Comparison of ENCODE assay signal across 1 cellular context in genomic region chr9:112072721-112073553, GRCh38.
TF ChIP-seq lines count a peak whose summit lies in the region.

No MANE protein-coding gene starts in this region.

TF ChIP-seq in K562, 482 proteins besides CTCF, POLR2A, EP300 and RAD21 (continued from another document and continues in another):
- TF ChIP-seq MITF (IDR thresholded peaks at IDR 0.05): no peak
- no peak for TF ChIP-seq MAX (CRISPR knock-in tag; IDR thresholded peaks at IDR 0.05)
- TF ChIP-seq ETV5 (CRISPR knock-in tag; IDR thresholded peaks at IDR 0.05; ENCODE audit: low read depth): no peak
- peak in 1 of 2 experiments; percentile 31; a peak in 1 of 4 replicates for TF ChIP-seq TEAD1 (CRISPR knock-in tag; IDR thresholded peaks at IDR 0.05)
- TF ChIP-seq CEBPB (tag; IDR thresholded peaks at IDR 0.05): peak; percentile 78
- TF ChIP-seq PPARD (CRISPR knock-in tag; IDR thresholded peaks at IDR 0.05): no peak
- no peak for TF ChIP-seq CREBBP (IDR thresholded peaks at IDR 0.05; ENCODE audit: low read depth, low read length)
- peak; percentile 67 for TF ChIP-seq FOSL1 (tag; conservative IDR thresholded peaks at IDR 0.05)
- TF ChIP-seq NFXL1 (CRISPR knock-in tag; IDR thresholded peaks at IDR 0.05): no peak
- TF ChIP-seq SNRNP70 (optimal IDR thresholded peaks at IDR 0.05; ENCODE audit: low read depth, low read length): no peak
- no peak for TF ChIP-seq LARP7 (IDR thresholded peaks at IDR 0.05)
- peak; percentile 56; the same call in 1 of the 2 replicates for TF ChIP-seq ADNP (tag; IDR thresholded peaks at IDR 0.05)
- peak; percentile 81; the same call in 1 of the 2 replicates for TF ChIP-seq TEAD4 (IDR thresholded peaks at IDR 0.05; ENCODE audit: low read length)
- no peak for TF ChIP-seq TEAD4 (CRISPR knock-in tag; IDR thresholded peaks at IDR 0.05; ENCODE audit: borderline replicate concordance)
- no peak for TF ChIP-seq EHMT2 (IDR thresholded peaks at IDR 0.05)
- TF ChIP-seq PYGO2 (tag; IDR thresholded peaks at IDR 0.05): peak; percentile 48; the same call in 1 of the 2 replicates
- TF ChIP-seq MYNN (IDR thresholded peaks at IDR 0.05): no peak; the same call in 1 of the 2 replicates
- no peak for TF ChIP-seq MYNN (CRISPR knock-in tag; IDR thresholded peaks at IDR 0.05)
- TF ChIP-seq DMBX1 (CRISPR knock-in tag; IDR thresholded peaks at IDR 0.05; ENCODE audit: borderline replicate concordance): peak; percentile 53; the same call in 1 of the 2 replicates
- peak; percentile 50; the same call in 1 of the 2 replicates for TF ChIP-seq TCFL5 (CRISPR knock-in tag; conservative IDR thresholded peaks at IDR 0.05)
- no peak for TF ChIP-seq NELFE (IDR thresholded peaks at IDR 0.05; ENCODE audit: insufficient read depth, insufficient read length)
- peak; percentile 26; the same call in 1 of the 2 replicates for TF ChIP-seq GABPA (tag; conservative IDR thresholded peaks at IDR 0.05; ENCODE audit: low read depth)
- no peak for TF ChIP-seq E2F3 (CRISPR knock-in tag; IDR thresholded peaks at IDR 0.05)
- no peak for TF ChIP-seq CBX1 (IDR thresholded peaks at IDR 0.05; ENCODE audit: low read depth)
- TF ChIP-seq JUN (IDR thresholded peaks at IDR 0.05; ENCODE audit: borderline replicate concordance, low read depth, low read length): peak; percentile 13; the same call in 1 of the 2 replicates
- no peak for TF ChIP-seq JUN (CRISPR knock-in tag; IDR thresholded peaks at IDR 0.05; ENCODE audit: borderline replicate concordance)
- TF ChIP-seq RFX1 (IDR thresholded peaks at IDR 0.05): peak; percentile 53
- TF ChIP-seq ZNF740 (CRISPR knock-in tag; IDR thresholded peaks at IDR 0.05): no peak
- TF ChIP-seq ZNF740 (tag; IDR thresholded peaks at IDR 0.05): peak; percentile 58 to 64; a peak in 2 of 4 replicates
- TF ChIP-seq ZNF449 (CRISPR knock-in tag; IDR thresholded peaks at IDR 0.05): no peak
- TF ChIP-seq ZNF165 (CRISPR knock-in tag; IDR thresholded peaks at IDR 0.05; ENCODE audit: borderline replicate concordance): peak; percentile 60; the same call in 1 of the 2 replicates
- TF ChIP-seq MLLT1 (IDR thresholded peaks at IDR 0.05): no peak
- no peak for TF ChIP-seq MIER1 (IDR thresholded peaks at IDR 0.05; ENCODE audit: low read depth)
- 0 out of 2 replicates have a peak, but pooled peaks have one; percentile 28 for TF ChIP-seq BRD4 (IDR thresholded peaks at IDR 0.05)
- no peak for TF ChIP-seq CSDE1 (IDR thresholded peaks at IDR 0.05)
- peak; percentile 71 for TF ChIP-seq KLF1 (tag; IDR thresholded peaks at IDR 0.05)
- TF ChIP-seq PHF8 (IDR thresholded peaks at IDR 0.05; ENCODE audit: borderline replicate concordance, low read length): no peak
- peak; percentile 49; the same call in 1 of the 2 replicates for TF ChIP-seq ZNF589 (CRISPR knock-in tag; IDR thresholded peaks at IDR 0.05; ENCODE audit: low read depth)
- peak; percentile 95 for TF ChIP-seq ARID1B (IDR thresholded peaks at IDR 0.05)
- TF ChIP-seq ATF1 (CRISPR knock-in tag; IDR thresholded peaks at IDR 0.05): no peak
- TF ChIP-seq ATF1 (tag; IDR thresholded peaks at IDR 0.05): peak; percentile 64
- peak; percentile 43; the same call in 1 of the 2 replicates for TF ChIP-seq MTA3 (IDR thresholded peaks at IDR 0.05; ENCODE audit: borderline replicate concordance)
- TF ChIP-seq PHB (CRISPR knock-in tag; IDR thresholded peaks at IDR 0.05): no peak
- TF ChIP-seq SOX6 (IDR thresholded peaks at IDR 0.05): peak; percentile 97
- TF ChIP-seq TARDBP (IDR thresholded peaks at IDR 0.05): no peak
- no peak for TF ChIP-seq MCM2 (IDR thresholded peaks at IDR 0.05; ENCODE audit: low read depth)
- TF ChIP-seq BCLAF1 (IDR thresholded peaks at IDR 0.05; ENCODE audit: borderline replicate concordance in 1 of 2, control insufficient read depth in 1 of 2, low read depth in 2 of 2, low read length in 1 of 2): no peak
- peak; percentile 42; the same call in 1 of the 2 replicates for TF ChIP-seq TFAP4 (CRISPR knock-in tag; IDR thresholded peaks at IDR 0.05; ENCODE audit: borderline replicate concordance)
- no peak for TF ChIP-seq ZNF174 (CRISPR knock-in tag; IDR thresholded peaks at IDR 0.05)
- no peak for TF ChIP-seq ARID3B (CRISPR knock-in tag; IDR thresholded peaks at IDR 0.05; ENCODE audit: borderline replicate concordance)
- peak; percentile 61 for TF ChIP-seq NEUROD1 (IDR thresholded peaks at IDR 0.05; ENCODE audit: borderline replicate concordance, low read depth, low read length, partially characterized antibody)
- TF ChIP-seq SMC3 (conservative IDR thresholded peaks at IDR 0.05; ENCODE audit: insufficient read depth, low read depth, low read length): no peak
- TF ChIP-seq ZNF586 (CRISPR knock-in tag; conservative IDR thresholded peaks at IDR 0.05): no peak
- peak; percentile 87 for TF ChIP-seq CCNT2 (IDR thresholded peaks at IDR 0.05; ENCODE audit: borderline replicate concordance, extremely low read depth, insufficient read length, low read depth, low read length)
- TF ChIP-seq ZNF699 (CRISPR knock-in tag; IDR thresholded peaks at IDR 0.05; ENCODE audit: insufficient replicate concordance): no peak
- TF ChIP-seq ID3 (CRISPR knock-in tag; IDR thresholded peaks at IDR 0.05): no peak
- no peak for TF ChIP-seq ID3 (tag; IDR thresholded peaks at IDR 0.05)
- TF ChIP-seq ARNT (IDR thresholded peaks at IDR 0.05): peak in 1 of 2 experiments; percentile 64; a peak in 1 of 4 replicates
- no peak; a peak in 1 of 6 replicates for TF ChIP-seq ZBTB11 (CRISPR knock-in tag; IDR thresholded peaks at IDR 0.05)
- TF ChIP-seq NFE2L1 (tag; IDR thresholded peaks at IDR 0.05; ENCODE audit: borderline replicate concordance, low read depth): no peak
- no peak for TF ChIP-seq U2AF2 (optimal IDR thresholded peaks at IDR 0.05; ENCODE audit: low read depth, low read length)
- TF ChIP-seq PTTG1 (tag; IDR thresholded peaks at IDR 0.05; ENCODE audit: low read depth): no peak
- TF ChIP-seq PCBP2 (IDR thresholded peaks at IDR 0.05; ENCODE audit: low read depth, low read length, poor library complexity, severe bottlenecking): no peak
